ENCODE assay signal across 8 cellular contexts in the genomic region with DNA sequence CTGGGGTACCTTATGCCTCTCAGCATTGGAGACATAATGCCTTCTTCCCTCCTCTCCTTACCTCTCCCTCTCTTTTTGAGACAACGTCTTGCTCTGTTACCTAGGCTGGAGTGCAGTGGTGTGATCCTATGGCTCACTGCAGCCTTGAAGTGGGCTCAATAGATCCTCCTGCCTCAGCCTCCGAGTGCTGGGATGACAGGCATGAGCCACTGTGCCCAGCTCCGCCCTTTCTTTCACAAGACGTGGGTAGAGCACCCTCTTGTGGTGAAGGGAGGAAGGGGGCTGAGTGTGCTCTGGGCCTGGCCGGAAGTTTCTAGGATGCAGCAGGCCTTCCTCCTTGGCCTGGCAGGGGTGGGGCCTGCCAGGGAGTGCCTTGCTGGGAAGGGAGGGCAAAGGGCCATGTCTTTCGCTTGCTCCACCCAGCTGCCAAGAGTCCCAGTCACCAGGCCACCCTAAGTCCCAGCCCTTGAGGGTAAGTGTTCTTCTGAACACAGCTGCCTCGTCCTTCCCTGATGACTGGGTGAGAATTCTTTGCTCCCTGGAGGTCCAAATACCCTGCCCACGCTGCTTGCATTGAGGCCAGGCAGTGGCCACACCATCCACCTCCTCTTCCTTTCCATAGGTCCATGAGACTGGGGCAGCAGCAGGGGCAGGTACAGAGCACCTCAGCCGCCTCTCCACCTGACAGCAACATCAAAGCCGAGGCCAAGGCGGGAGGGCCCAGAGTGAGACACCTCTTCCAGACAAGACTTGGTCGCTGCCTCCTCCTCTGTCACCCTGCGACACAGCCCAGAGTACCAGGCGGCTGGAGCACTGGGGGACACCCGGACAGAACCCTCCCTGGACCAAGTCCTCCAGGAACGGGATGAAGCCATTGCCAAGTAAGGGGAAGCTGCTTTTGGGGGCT. TPM values are rescaled to one million over a fixed set of nuclear protein-coding genes. Genes with fewer than 3 reads are reported as not detected.
A peak's percentile ranks its signal among the peaks of the same experiment; 100 is the strongest.
DNase-seq lines count a peak whose midpoint lies in the region; ATAC-seq and TF ChIP-seq lines count a peak whose summit lies in the region.

No MANE protein-coding gene starts in this region.

- intact Hi-C loops in left colon (cut with DNase I, micrococcal nuclease), result no loop called here

- TF ChIP-seq CTCF in WERI-Rb-1 (IDR thresholded peaks at IDR 0.05; ENCODE audit: low read depth, low read length) (peak; percentile 91), cardiac fibroblast (IDR thresholded peaks at IDR 0.05; ENCODE audit: low read depth, low read length) (peak; percentile 93)

- H3K36me3 ChIP-seq in WERI-Rb-1, result peaks cover 16% of the 10 kb centered on the region

- DNase-seq in GM03348 (ENCODE audit: low spot score) (peak; percentile 83), NCI-H2227 (lab: John Stamatoyannopoulos, UW; ENCODE audit: unreplicated experiment) (peak; percentile 87), WERI-Rb-1 (peak; percentile 89), cardiac fibroblast (ENCODE audit: low read depth in 2 of 2) (peak; percentile 90 to 91), left colon (peak; percentile 91 to 95)
- peak; percentile 64 to 67 (median 64) for DNase-seq in stimulated activated CD4-positive, alpha-beta T cell treated with anti-CD3 and anti-CD28 coated beads, TNF-alpha, amount 100 ng/mL, for 1 hour (ENCODE audit: low read depth in 3 of 3, low spot score in 1 of 3)

- no peak overlapping the region for H3K27ac ChIP-seq in WERI-Rb-1

- H3K27me3 ChIP-seq in WERI-Rb-1 (ENCODE audit: insufficient read depth, low read depth, severe bottlenecking), result no peaks in the 10 kb centered on the region

- H3K9me3 ChIP-seq in WERI-Rb-1 (ENCODE audit: severe bottlenecking), result no peaks in the 10 kb centered on the region

- no peak overlapping the region for H3K4me3 ChIP-seq in WERI-Rb-1 (ENCODE audit: low read depth, low read length)
- H3K4me3 ChIP-seq in cardiac fibroblast (replicated peaks in 1 of 2; ENCODE audit: low read depth in 2 of 2, low read length in 2 of 2), result no peak overlapping the region

- ATAC-seq in HG03039 (IDR thresholded peaks at IDR 0.05; ENCODE audit: unreplicated experiment) (peak; percentile 29), left colon (peak; percentile 64), HG03159 (IDR thresholded peaks at IDR 0.05; ENCODE audit: unreplicated experiment) (no peak)

RNA-seq across cellular contexts. Expression of a gene that starts 3.7 kb away (rescaled TPM):
- total RNA-seq in left colon, result 100 to 1,000 TPM in 1 of 2 donors, 10 to 100 TPM in 1; 89.5 to 131 TPM

RNA-seq across cellular contexts. Expression of a gene that starts 15.4 kb away (rescaled TPM):
- total RNA-seq in left colon, result 1 to 10 TPM; 4.7 to 6.9 TPM

RNA-seq across cellular contexts. Expression of a gene that starts 35.2 kb away (rescaled TPM):
- total RNA-seq in left colon, result 100 to 1,000 TPM; 566 to 781 TPM

RNA-seq across cellular contexts. Expression of a gene that starts 51.5 kb away (rescaled TPM):
- 10 to 100 TPM; 39.0 to 48.2 TPM for total RNA-seq in left colon

RNA-seq across cellular contexts. Expression of a gene that starts 51.6 kb away (rescaled TPM):
- total RNA-seq in left colon, result 10 to 100 TPM in 1 of 2 donors, 1 to 10 TPM in 1; 8.5 to 10.0 TPM
